In the genomic region with DNA sequence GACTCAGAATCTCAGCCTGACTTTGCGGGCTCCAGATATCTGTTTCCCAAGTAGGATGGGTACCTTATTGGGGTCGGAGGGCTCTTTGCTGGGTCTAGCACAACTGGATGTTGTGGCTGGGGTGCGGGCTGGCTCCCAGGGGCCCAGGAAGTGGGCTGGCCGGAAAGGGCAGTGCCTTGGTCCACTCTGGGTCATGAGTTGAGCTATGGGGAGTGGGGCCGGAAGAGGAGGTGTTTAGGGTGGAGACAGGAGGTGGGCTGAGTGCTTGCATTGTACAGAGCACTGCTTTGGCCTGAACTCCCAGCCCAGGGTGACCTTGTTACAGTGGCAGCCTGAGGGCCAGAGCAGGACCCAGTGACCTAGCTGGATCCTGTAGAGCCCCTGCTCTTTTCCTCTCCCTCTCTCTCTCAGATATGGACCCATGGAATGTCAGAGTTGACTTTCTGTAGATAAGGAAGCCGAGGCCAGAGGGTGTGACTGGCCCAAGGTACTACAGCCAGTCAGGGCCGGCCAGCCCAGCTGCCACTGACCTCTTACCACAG, we compare ENCODE assay signal across 9 cellular contexts. TPM values are rescaled to one million over a fixed set of nuclear protein-coding genes. Genes with fewer than 3 reads are reported as not detected.
DNase-seq lines count a peak whose midpoint lies in the region; ATAC-seq, FAIRE-seq and TF ChIP-seq lines count a peak whose summit lies in the region.
"Had no signal": no experiment of that assay in that cellular context is flagged by ENCODE, and none has a peak within 500 bp of the region (broad histone marks: within the 10 kb centered on the region; RNA-seq: fewer than 3 reads in every experiment).

No MANE protein-coding gene starts in this region.

- no peaks in the 10 kb centered on the region for H3K9me2 ChIP-seq in DOHH2 (replicated peaks; ENCODE audit: control insufficient read depth, low read length)

- H3K9me3 ChIP-seq in DOHH2 (ENCODE audit: control insufficient read depth, insufficient read depth, low read length) (no peaks in the 10 kb centered on the region), pancreas (no peaks in the 10 kb centered on the region)

- intact Hi-C loops in pancreas (cut with DNase I): no loop called here

- H3K27ac ChIP-seq in DOHH2 (ENCODE audit: low read depth, low read length): no peak overlapping the region
- H3K27ac ChIP-seq in pancreas: peak overlapping the region in 2 of 4 donors; percentile 41 to 44

- H3K4me2 ChIP-seq in DOHH2 (ENCODE audit: low read length): peak overlapping the region; percentile 59

- no peaks in the 10 kb centered on the region for H4K20me1 ChIP-seq in DOHH2 (ENCODE audit: control insufficient read depth, insufficient read depth, low read depth, low read length)

- ATAC-seq in pancreas: peak in 2 of 4 donors; percentile 4 to 20

- peaks cover 46% of the 10 kb centered on the region for H3K27me3 ChIP-seq in DOHH2 (ENCODE audit: control insufficient read depth, low read length)
- no peaks in the 10 kb centered on the region for H3K27me3 ChIP-seq in pancreas

- no peaks in the 10 kb centered on the region for H3K36me3 ChIP-seq in DOHH2 (ENCODE audit: control insufficient read depth, low read length)
- H3K36me3 ChIP-seq in pancreas: peaks cover 0 to 16% (median 0%) of the 10 kb centered on the region in 3 donors

- peak overlapping the region; percentile 55 for H3K4me3 ChIP-seq in DOHH2 (ENCODE audit: low read length)
- peak overlapping the region; percentile 70 for H3K4me3 ChIP-seq in fibroblast of the aortic adventitia (ENCODE audit: low read depth, low read length)
- H3K4me3 ChIP-seq in pancreas: peak overlapping the region in 1 of 4 donors; percentile 46

- H3F3A ChIP-seq in DOHH2 (ENCODE audit: control insufficient read depth, insufficient read depth): no peaks in the 10 kb centered on the region

- 57 to 64% methylated on average over 7 of the region's 7 CpGs for WGBS in pancreas, 2 donors

- in situ Hi-C loops in KBM-7 (cut with MboI; ENCODE audit: low pct_unique_long_range_greater_than_20kb, low sequenced_read_pairs): no loop called here

- H3K4me1 ChIP-seq in DOHH2 (ENCODE audit: control insufficient read depth, low read length): peaks cover 11% of the 10 kb centered on the region
- H3K4me1 ChIP-seq in pancreas: peaks cover 6 to 7% (median 6%) of the 10 kb centered on the region in 3 donors

- peak; percentile 70 to 80 for DNase-seq in SW 1271 (lab: John Stamatoyannopoulos, UW)
- DNase-seq in fibroblast of the aortic adventitia (ENCODE audit: low read depth): no peak
- DNase-seq in pancreas: peak in 4 of 6 donors; percentile 17 to 43 (median 19)
- no peak for DNase-seq in retina
- no peak for DNase-seq in T-helper 9 cell
- DNase-seq in stimulated activated CD4-positive, alpha-beta T cell treated with anti-CD3 and anti-CD28 coated beads, Interleukin-2, amount 100 ng/mL, for 24 hours: no peak
- DNase-seq in KBM-7: no peak

- TF ChIP-seq CTCF in DOHH2 (IDR thresholded peaks at IDR 0.05; ENCODE audit: low read depth, low read length, poor library complexity, severe bottlenecking): no peak
- no peak for TF ChIP-seq CTCF in fibroblast of the aortic adventitia (IDR thresholded peaks at IDR 0.05; ENCODE audit: insufficient read depth, low read length)
- TF ChIP-seq CTCF in pancreas (IDR thresholded peaks at IDR 0.05): no peak

- FAIRE-seq in pancreas (lab: Jason Lieb, UNC): no peak
- FAIRE-seq: colon had no signal

- H3K79me2 ChIP-seq in DOHH2 (ENCODE audit: control insufficient read depth, low read length): no peaks in the 10 kb centered on the region

RNA-seq across cellular contexts. Expression of gene PHLDB1, which starts 13.2 kb away (rescaled TPM):
- total RNA-seq in fibroblast of the aortic adventitia (ENCODE audit: low replicate concordance) (49.1 and 93.5 TPM in 2 replicates), pancreas (10 to 100 TPM; 29.3 to 66.6 (median 41.0) TPM)
- polyA plus RNA-seq in pancreas: 100 to 1,000 TPM; 152 to 153 TPM

RNA-seq across cellular contexts. Expression of gene ARCN1, which starts 48.4 kb away (rescaled TPM):
- total RNA-seq in fibroblast of the aortic adventitia (ENCODE audit: low replicate concordance) (72.4 and 210 TPM in 2 replicates), pancreas (100 to 1,000 TPM in 1 of 6 donors, 10 to 100 TPM in 5; 77.0 to 105 (median 92.6) TPM)
- polyA plus RNA-seq in pancreas: 10 to 100 TPM; 39.8 to 67.3 TPM

RNA-seq across cellular contexts. Expression of gene IFT46, which starts 54.9 kb away (rescaled TPM):
- total RNA-seq in fibroblast of the aortic adventitia (ENCODE audit: low replicate concordance) (46.5 and 66.6 TPM in 2 replicates), pancreas (10 to 100 TPM in 3 of 6 donors, 1 to 10 TPM in 3; 5.7 to 12.4 (median 9.8) TPM)
- 10 to 100 TPM; 14.4 to 28.2 TPM for polyA plus RNA-seq in pancreas

RNA-seq across cellular contexts. Expression of gene TREH, which starts 58.9 kb away (rescaled TPM):
- not detected in 2 replicates for total RNA-seq in fibroblast of the aortic adventitia (ENCODE audit: low replicate concordance)
- total RNA-seq in pancreas: 1 to 10 TPM in 2 of 6 donors, under 1 TPM in 4; 0.14 to 1.5 (median 0.62) TPM
- 1 to 10 TPM; 3.8 to 4.7 TPM for polyA plus RNA-seq in pancreas

Comparison
In these comparisons a context has a peak if more than half of its experiments do, and no peak if none do; other contexts are left out.
1. DNase-seq: peak in SW 1271 (2 of 2) and pancreas (4 of 6); none in fibroblast of the aortic adventitia (single experiment), retina (single experiment), T-helper 9 cell (single experiment), stimulated activated CD4-positive, alpha-beta T cell treated with anti-CD3 and anti-CD28 coated beads, Interleukin-2, amount 100 ng/mL, for 24 hours (0 of 2) and KBM-7 (single experiment).